In the genomic region with DNA sequence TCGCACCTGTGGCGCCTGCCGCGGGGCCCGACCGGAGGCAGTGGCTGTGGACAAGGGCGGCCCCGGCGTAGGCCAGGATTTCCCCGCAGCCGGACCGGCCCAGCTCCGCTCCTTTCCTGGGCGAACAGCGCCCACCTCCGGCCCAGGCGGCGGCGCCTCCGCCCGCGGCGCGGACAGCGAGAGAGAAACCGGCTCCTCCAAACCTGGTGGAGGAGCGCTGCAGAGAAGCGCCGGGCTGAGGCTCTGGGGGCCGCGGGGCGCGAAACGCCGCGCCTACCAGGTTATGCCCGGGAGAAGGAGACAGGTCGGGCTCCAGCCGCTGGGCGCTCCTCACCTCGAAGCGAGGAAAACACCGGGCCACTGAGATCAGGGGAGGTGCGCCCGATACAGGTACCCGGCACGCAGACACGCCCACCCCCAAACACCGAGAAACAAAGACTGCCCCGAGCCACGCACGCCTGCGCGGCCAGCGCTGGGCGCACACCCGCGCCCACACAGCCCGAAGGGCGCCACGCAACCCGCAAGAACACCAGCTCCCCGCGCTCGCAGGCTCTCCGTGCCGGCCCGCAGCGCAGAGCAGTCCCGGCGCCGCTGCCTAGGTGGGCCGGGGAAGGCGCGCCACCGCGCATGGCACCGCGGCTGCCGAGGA, we compare ENCODE assay signal across 10 cellular contexts. TPM values are rescaled to one million over a fixed set of nuclear protein-coding genes. Genes with fewer than 3 reads are reported as not detected.
DNase-seq lines count a peak whose midpoint lies in the region; ATAC-seq and TF ChIP-seq lines count a peak whose summit lies in the region.
"Had no signal": no experiment of that assay in that cellular context is flagged by ENCODE, and none has a peak within 500 bp of the region (broad histone marks: within the 10 kb centered on the region; RNA-seq: fewer than 3 reads in every experiment).

No MANE protein-coding gene starts in this region.

- no peak overlapping the region for H3K27ac ChIP-seq in body of pancreas
- no peak overlapping the region for H3K27ac ChIP-seq in tibial nerve
- H3K27ac ChIP-seq: SK-N-MC had no signal

- H3K9me3 ChIP-seq in body of pancreas (no peaks in the 10 kb centered on the region), tibial nerve (no peaks in the 10 kb centered on the region)

- intact Hi-C loops in body of pancreas (cut with DNase I) (no loop called here), left colon (cut with DNase I, micrococcal nuclease) (no loop called here)

- WGBS in body of pancreas, 2 donors, result 10% methylated on average over 55 of the region's 80 CpGs; no CpG with 5 or more reads in 1 of the 2 donors
- 11 to 15% methylated on average over 48 to 58 of the region's 80 CpGs for WGBS in tibial nerve, 2 donors

- TF ChIP-seq CTCF in body of pancreas (IDR thresholded peaks at IDR 0.05) (peak; percentile 10 to 63 (median 31)), tibial nerve (IDR thresholded peaks at IDR 0.05) (peak; percentile 8 to 51 (median 49))

- H3K4me3 ChIP-seq in body of pancreas (no peak overlapping the region), tibial nerve (peak overlapping the region in 2 of 4 donors; percentile 1 to 29)
- H3K4me3 ChIP-seq: SK-N-MC had no signal

- H3K4me1 ChIP-seq in body of pancreas, result peaks cover 40% of the 10 kb centered on the region
- peaks cover 0 to 60% (median 6%) of the 10 kb centered on the region in 4 donors for H3K4me1 ChIP-seq in tibial nerve

- H3K27me3 ChIP-seq in body of pancreas, result peaks cover 0 to 13% of the 10 kb centered on the region in 2 donors
- peaks cover 0 to 50% of the 10 kb centered on the region in 2 donors for H3K27me3 ChIP-seq in tibial nerve

- TF ChIP-seq EP300 in tibial nerve (IDR thresholded peaks at IDR 0.05), result no peak

- DNase-seq in stimulated activated CD4-positive, alpha-beta T cell treated with anti-CD3 and anti-CD28 coated beads, Interleukin-15, amount 100 ng/mL, for 24 hours, result peak; percentile 34
- no peak for DNase-seq in stimulated activated CD4-positive, alpha-beta T cell treated with anti-CD3 and anti-CD28 coated beads, Interleukin-4, amount 100 ng/mL, for 1 hour
- DNase-seq in body of pancreas (peak in 3 of 4 donors; percentile 27 to 59 (median 33)), left colon (peak; percentile 21 to 29), tibial nerve (ENCODE audit: low spot score in 2 of 2) (no peak), NCI-H345 treated with DMSO at 0.1 percent for 48 hours (lab: John Stamatoyannopoulos, UW; ENCODE audit: unreplicated experiment) (no peak)

- TF ChIP-seq POLR2A in body of pancreas (IDR thresholded peaks at IDR 0.05), result no peak
- TF ChIP-seq POLR2A in tibial nerve (IDR thresholded peaks at IDR 0.05), result no peak

- H3K36me3 ChIP-seq in body of pancreas (replicated peaks in 1 of 2; ENCODE audit: insufficient read depth in 1 of 2, low read depth in 2 of 2) (no peaks in the 10 kb centered on the region), tibial nerve (no peaks in the 10 kb centered on the region)

- ATAC-seq in body of pancreas (no peak), left colon (peak; percentile 55), HG03521 (IDR thresholded peaks at IDR 0.05; ENCODE audit: unreplicated experiment) (no peak), GM21723 (IDR thresholded peaks at IDR 0.05; ENCODE audit: unreplicated experiment) (no peak)

RNA-seq across cellular contexts. Expression of gene GRID1, which starts 3.3 kb away (rescaled TPM):
- total RNA-seq in body of pancreas (1 to 10 TPM; 1.0 to 1.6 TPM), left colon (1 to 10 TPM in 1 of 2 donors, under 1 TPM in 1; 0.31 to 1.0 TPM), tibial nerve (10 to 100 TPM in 3 of 4 donors, 1 to 10 TPM in 1; 7.7 to 16.3 (median 10.5) TPM)
- total RNA-seq: lung microvascular endothelial cell had no signal

Comparison
In these comparisons a context has a peak if more than half of its experiments do, and no peak if none do; other contexts are left out.
1. DNase-seq: peak in stimulated activated CD4-positive, alpha-beta T cell treated with anti-CD3 and anti-CD28 coated beads, Interleukin-15, amount 100 ng/mL, for 24 hours (single experiment), body of pancreas (3 of 4) and left colon (2 of 2); none in stimulated activated CD4-positive, alpha-beta T cell treated with anti-CD3 and anti-CD28 coated beads, Interleukin-4, amount 100 ng/mL, for 1 hour (single experiment), tibial nerve (0 of 2) and NCI-H345 treated with DMSO at 0.1 percent for 48 hours (single experiment).